8 cellular contexts compared by ENCODE assay signal in the genomic region with DNA sequence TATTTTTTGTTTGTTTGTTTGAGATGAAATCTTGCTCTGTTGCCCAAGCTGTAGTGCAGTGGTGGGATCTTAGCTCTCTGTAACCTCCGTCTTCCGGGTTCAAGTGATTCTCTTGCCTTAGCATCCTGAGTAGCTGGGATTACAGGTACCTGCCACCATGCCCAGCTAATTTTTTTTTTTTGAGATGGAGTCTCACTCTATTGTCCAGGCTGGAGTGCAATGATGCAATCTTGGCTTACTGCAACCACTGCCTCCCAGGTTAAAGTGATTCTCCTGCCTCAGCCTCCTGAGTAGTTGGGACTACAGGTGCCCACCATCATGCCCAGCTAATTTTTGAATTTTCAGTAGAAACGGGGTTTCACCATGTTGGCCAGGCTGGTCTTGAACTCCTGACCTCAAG.
DNase-seq lines count a peak whose midpoint lies in the region; ATAC-seq, FAIRE-seq and TF ChIP-seq lines count a peak whose summit lies in the region.
"Not testable (repeated sequence)": the region's sequence is repeated elsewhere in the genome, so short reads cannot be mapped to it uniquely, and the experiment has no call there.

No MANE protein-coding gene starts in this region.

- not testable (repeated sequence) for H3K4me3 ChIP-seq in HEK293 (ENCODE audit: low read depth, low read length); K562; HepG2 (replicated peaks in 1 of 3; ENCODE audit: insufficient read depth in 1 of 3, low read depth in 2 of 3, low read length in 3 of 3)

- POLR2A ChIA-PET in HEK293 (lab: Yijun Ruan, JAX); K562 (lab: Yijun Ruan, JAX); HepG2 (lab: Yijun Ruan, JAX): not testable (repeated sequence)

- TF ChIP-seq EP300 in K562 (IDR thresholded peaks at IDR 0.05; ENCODE audit: low read length); HepG2 (IDR thresholded peaks at IDR 0.05; ENCODE audit: low read depth in 2 of 2, low read length in 2 of 2); HepG2 (CRISPR knock-in tag; IDR thresholded peaks at IDR 0.05; ENCODE audit: borderline replicate concordance): not testable (repeated sequence)

- CTCF ChIA-PET in HEK293 (lab: Yijun Ruan, JAX); K562 (lab: Yijun Ruan, JAX; ENCODE audit: low intra/inter-chr PET ratio): not testable (repeated sequence)
- CTCF ChIA-PET in HepG2 (lab: Yijun Ruan, JAX; ENCODE audit: low intra/inter-chr PET ratio, low total read pairs): interaction anchor here (1.6 kb wide), 1 partner anchor 129 kb away, joined by 3 read pairs; no protein-coding TSS in a partner anchor

- H3K36me3 Mint-ChIP-seq in chondrocyte (ENCODE audit: low read depth) (peaks cover 42% of the 10 kb centered on the region), progenitor cell of endocrine pancreas (ENCODE audit: insufficient read depth) (peaks cover 30% of the 10 kb centered on the region)
- H3K36me3 Mint-ChIP-seq in effector memory CD8-positive, alpha-beta T cell (ENCODE audit: insufficient read depth): peaks cover 89% of the 10 kb centered on the region
- peaks cover 94% of the 10 kb centered on the region for H3K36me3 Mint-ChIP-seq in stimulated activated effector memory CD8-positive, alpha-beta T cell treated with anti-CD3 and anti-CD28 coated beads, Interleukin-12 subunit alpha, Interleukin-12 subunit beta, amount 100 ng/mL, for 72 hours
- H3K36me3 Mint-ChIP-seq in stimulated activated naive B cell treated with anti-CD40 and anti-IgM and Interleukin-4, amounts not matched to agents 10 μg/mL and 1 μg/mL and 100 μg/mL, for 72 hours: peaks cover 30 to 44% of the 10 kb centered on the region in 2 donors

- ATAC-seq in K562; effector memory CD8-positive, alpha-beta T cell (replicated peaks); HepG2; stimulated activated effector memory CD8-positive, alpha-beta T cell treated with anti-CD3 and anti-CD28 coated beads, Interleukin-12 subunit alpha, Interleukin-12 subunit beta, amount 100 ng/mL, for 72 hours; stimulated activated naive B cell treated with anti-CD40 and anti-IgM and Interleukin-4, amounts not matched to agents 10 μg/mL and 1 μg/mL and 100 μg/mL, for 72 hours (replicated peaks): not testable (repeated sequence)

- not testable (repeated sequence) for H3K9ac ChIP-seq in K562 (ENCODE audit: insufficient read depth in 1 of 2, low read depth in 2 of 2, low read length in 2 of 2); HepG2 (ENCODE audit: insufficient read depth, low read depth, low read length)

- H3K27me3 ChIP-seq in K562 (ENCODE audit: control insufficient read depth in 2 of 2, insufficient read depth in 2 of 2, low read length in 2 of 2); HepG2 (ENCODE audit: control insufficient read depth in 1 of 2, insufficient read depth in 2 of 2, low read length in 2 of 2): not testable (repeated sequence)

- H3K4me2 ChIP-seq in K562 (ENCODE audit: insufficient read depth, low read length); HepG2 (ENCODE audit: low read depth, low read length): not testable (repeated sequence)

- TF ChIP-seq RAD21 in K562 (CRISPR knock-in tag; conservative IDR thresholded peaks at IDR 0.05 in 1 of 2, IDR thresholded peaks at IDR 0.05 in 1 of 2); HepG2 (CRISPR knock-in tag; IDR thresholded peaks at IDR 0.05): not testable (repeated sequence)

- FAIRE-seq in K562 (lab: Jason Lieb, UNC); HepG2 (lab: Jason Lieb, UNC): not testable (repeated sequence)

- peaks cover 55 to 85% of the 10 kb centered on the region in 2 experiments for H3K36me3 ChIP-seq in HEK293 (ENCODE audit: control insufficient read depth in 2 of 2, insufficient read depth in 1 of 2, low read length in 2 of 2)
- H3K36me3 ChIP-seq in K562 (ENCODE audit: control insufficient read depth, insufficient read depth, low read length): peaks cover 87% of the 10 kb centered on the region
- peaks cover 35 to 91% of the 10 kb centered on the region in 2 experiments for H3K36me3 ChIP-seq in HepG2 (replicated peaks in 1 of 2; ENCODE audit: control insufficient read depth in 1 of 2, insufficient read depth in 2 of 2, low read length in 2 of 2)

- H3K27me3 Mint-ChIP-seq in chondrocyte (ENCODE audit: low read depth); effector memory CD8-positive, alpha-beta T cell; progenitor cell of endocrine pancreas; stimulated activated naive B cell treated with anti-CD40 and anti-IgM and Interleukin-4, amounts not matched to agents 10 μg/mL and 1 μg/mL and 100 μg/mL, for 72 hours: not testable (repeated sequence)

- in situ Hi-C loops in K562 (cut with MboI); HepG2 (cut with HindIII; ENCODE audit: extremely low pct_ligation_motif_present, low pct_unique_long_range_greater_than_20kb): not testable (repeated sequence)

- not testable (repeated sequence) for H3K4me1 ChIP-seq in HEK293 (ENCODE audit: control insufficient read depth, insufficient read depth, low read length); K562 (replicated peaks in 1 of 2; ENCODE audit: control insufficient read depth in 2 of 2, insufficient read depth in 2 of 2, low read length in 2 of 2); HepG2 (ENCODE audit: insufficient read depth, low read length)

- not testable (repeated sequence) for H2AFZ ChIP-seq in K562 (ENCODE audit: low read depth, low read length); HepG2 (ENCODE audit: low read length)

- not testable (repeated sequence) for H3K9me3 Mint-ChIP-seq in chondrocyte (ENCODE audit: low read depth); effector memory CD8-positive, alpha-beta T cell; progenitor cell of endocrine pancreas (ENCODE audit: low read depth); stimulated activated effector memory CD8-positive, alpha-beta T cell treated with anti-CD3 and anti-CD28 coated beads, Interleukin-12 subunit alpha, Interleukin-12 subunit beta, amount 100 ng/mL, for 72 hours; stimulated activated naive B cell treated with anti-CD40 and anti-IgM and Interleukin-4, amounts not matched to agents 10 μg/mL and 1 μg/mL and 100 μg/mL, for 72 hours

- 95% methylated on average over 3 of the region's 3 CpGs for WGBS in K562 (ENCODE audit: insufficient coverage, low coverage, missing lambda C conversion rate)
- 96% methylated on average over 3 of the region's 3 CpGs for WGBS in HepG2 (ENCODE audit: low lambda C conversion rate)

- not testable (repeated sequence) for BruUV-seq in K562 (replicated peaks; lab: Mats Ljungman, UMichigan); HepG2 (replicated peaks; lab: Mats Ljungman, UMichigan)

- not testable (repeated sequence) for H3K4me3 Mint-ChIP-seq in chondrocyte (ENCODE audit: unreplicated experiment); effector memory CD8-positive, alpha-beta T cell; progenitor cell of endocrine pancreas (ENCODE audit: low read depth); stimulated activated effector memory CD8-positive, alpha-beta T cell treated with anti-CD3 and anti-CD28 coated beads, Interleukin-12 subunit alpha, Interleukin-12 subunit beta, amount 100 ng/mL, for 72 hours; stimulated activated naive B cell treated with anti-CD40 and anti-IgM and Interleukin-4, amounts not matched to agents 10 μg/mL and 1 μg/mL and 100 μg/mL, for 72 hours

- peaks cover 19% of the 10 kb centered on the region for H3K4me1 Mint-ChIP-seq in chondrocyte (ENCODE audit: low read depth)
- H3K4me1 Mint-ChIP-seq in effector memory CD8-positive, alpha-beta T cell (ENCODE audit: low read depth in 2 of 2): peaks cover 7 to 11% of the 10 kb centered on the region in 2 donors
- H3K4me1 Mint-ChIP-seq in progenitor cell of endocrine pancreas (ENCODE audit: low read depth): not testable (repeated sequence)
- peaks cover 12% of the 10 kb centered on the region for H3K4me1 Mint-ChIP-seq in stimulated activated effector memory CD8-positive, alpha-beta T cell treated with anti-CD3 and anti-CD28 coated beads, Interleukin-12 subunit alpha, Interleukin-12 subunit beta, amount 100 ng/mL, for 72 hours
- peaks cover 14 to 40% of the 10 kb centered on the region in 2 donors for H3K4me1 Mint-ChIP-seq in stimulated activated naive B cell treated with anti-CD40 and anti-IgM and Interleukin-4, amounts not matched to agents 10 μg/mL and 1 μg/mL and 100 μg/mL, for 72 hours

- not testable (repeated sequence) for H3K27ac ChIP-seq in HEK293 (ENCODE audit: extremely low read depth, low read depth, low read length); K562 (ENCODE audit: extremely low read depth, low read depth, low read length); HepG2 (ENCODE audit: extremely low read length, insufficient read depth, low read length)

- not testable (repeated sequence) for TF ChIP-seq CTCF in HEK293 (tag by site-specific recombination; IDR thresholded peaks at IDR 0.05); K562 (IDR thresholded peaks at IDR 0.05 in 2 of 3, conservative IDR thresholded peaks at IDR 0.05 in 1 of 3; ENCODE audit: insufficient read depth in 2 of 3, low read depth in 1 of 3, low read length in 3 of 3); chondrocyte (IDR thresholded peaks at IDR 0.05); HepG2 (CRISPR knock-in tag; IDR thresholded peaks at IDR 0.05); progenitor cell of endocrine pancreas (IDR thresholded peaks at IDR 0.05; ENCODE audit: unreplicated experiment)

- H3K79me2 ChIP-seq in K562 (ENCODE audit: control insufficient read depth, insufficient read depth, low read length); HepG2 (ENCODE audit: insufficient read depth, low read length): not testable (repeated sequence)

- intact Hi-C loops in K562 (cut with micrococcal nuclease); HepG2 (cut with micrococcal nuclease; ENCODE audit: unreplicated experiment): not testable (repeated sequence)

- H3K9me1 ChIP-seq in K562 (ENCODE audit: control insufficient read depth, insufficient read depth, low read length): not testable (repeated sequence)

- TF ChIP-seq POLR2A in K562 (conservative IDR thresholded peaks at IDR 0.05); HepG2 (IDR thresholded peaks at IDR 0.05; ENCODE audit: insufficient read depth in 1 of 2, low read depth in 2 of 2, low read length in 2 of 2): not testable (repeated sequence)

- DNase-seq in K562 (ENCODE audit: extremely low read depth in 1 of 4, low spot score in 3 of 4); chondrocyte (ENCODE audit: low spot score); effector memory CD8-positive, alpha-beta T cell; HepG2 (ENCODE audit: low spot score); progenitor cell of endocrine pancreas (ENCODE audit: low spot score, unreplicated experiment); stimulated activated effector memory CD8-positive, alpha-beta T cell treated with anti-CD3 and anti-CD28 coated beads, Interleukin-12 subunit alpha, Interleukin-12 subunit beta, amount 100 ng/mL, for 72 hours (ENCODE audit: low spot score in 2 of 2); stimulated activated naive B cell treated with anti-CD40 and anti-IgM and Interleukin-4, amounts not matched to agents 10 μg/mL and 1 μg/mL and 100 μg/mL, for 72 hours: not testable (repeated sequence)

- H4K20me1 ChIP-seq in K562 (replicated peaks; ENCODE audit: control insufficient read depth, insufficient read depth, low read length); HepG2 (ENCODE audit: insufficient read depth, low read length): not testable (repeated sequence)

- H3K9me3 ChIP-seq in HEK293 (ENCODE audit: control insufficient read depth, insufficient read depth, low read depth, low read length); K562 (replicated peaks; ENCODE audit: control insufficient read depth, insufficient read depth, low read depth, low read length); HepG2 (ENCODE audit: low read length): not testable (repeated sequence)

- H3K27ac Mint-ChIP-seq in chondrocyte (ENCODE audit: unreplicated experiment) (peak overlapping the region; percentile 27), progenitor cell of endocrine pancreas (peak overlapping the region; percentile 79)
- peak overlapping the region; percentile 15 to 62 for H3K27ac Mint-ChIP-seq in effector memory CD8-positive, alpha-beta T cell
- H3K27ac Mint-ChIP-seq in stimulated activated effector memory CD8-positive, alpha-beta T cell treated with anti-CD3 and anti-CD28 coated beads, Interleukin-12 subunit alpha, Interleukin-12 subunit beta, amount 100 ng/mL, for 72 hours: peak overlapping the region; percentile 43
- peak overlapping the region; percentile 20 for H3K27ac Mint-ChIP-seq in stimulated activated naive B cell treated with anti-CD40 and anti-IgM and Interleukin-4, amounts not matched to agents 10 μg/mL and 1 μg/mL and 100 μg/mL, for 72 hours

Comparison
In these comparisons a context has a peak if more than half of its experiments do, and no peak if none do; other contexts are left out.
1. H3K27ac Mint-ChIP-seq: peak in every context shown above with its lines; median percentile 79 in progenitor cell of endocrine pancreas; 43 in stimulated activated effector memory CD8-positive, alpha-beta T cell treated with anti-CD3 and anti-CD28 coated beads, Interleukin-12 subunit alpha, Interleukin-12 subunit beta, amount 100 ng/mL, for 72 hours; 38 in effector memory CD8-positive, alpha-beta T cell; 27 in chondrocyte; 20 in stimulated activated naive B cell treated with anti-CD40 and anti-IgM and Interleukin-4, amounts not matched to agents 10 μg/mL and 1 μg/mL and 100 μg/mL, for 72 hours.